ENCODE assay signal across 8 cellular contexts in genomic region chr16:67055712-67056487, GRCh38. TPM values are rescaled to one million over a fixed set of nuclear protein-coding genes. Genes with fewer than 3 reads are reported as not detected.
DNase-seq lines count a peak whose midpoint lies in the region; ATAC-seq and TF ChIP-seq lines count a peak whose summit lies in the region.

No MANE protein-coding gene starts in this region.

- no peaks in the 10 kb centered on the region for H3K27me3 ChIP-seq in uterus

- no peaks in the 10 kb centered on the region for H3K4me1 ChIP-seq in uterus

- H3K27me3 Mint-ChIP-seq in natural killer cell (ENCODE audit: low read depth in 2 of 2): no peaks in the 10 kb centered on the region

- H3K9me3 ChIP-seq in uterus: no peaks in the 10 kb centered on the region

- no peaks in the 10 kb centered on the region for H3K36me3 Mint-ChIP-seq in natural killer cell

- H3K4me3 Mint-ChIP-seq in natural killer cell: no peak overlapping the region

- TF ChIP-seq POLR2A in uterus (IDR thresholded peaks at IDR 0.05): no peak

- peak; percentile 88 for DNase-seq in GM04504 (ENCODE audit: low read depth)
- peak; percentile 99 for DNase-seq in amniotic epithelial cell (ENCODE audit: low read depth)
- DNase-seq in natural killer cell: no peak
- DNase-seq in uterus: no peak
- no peak for DNase-seq in inferior parietal cortex (ENCODE audit: extremely low spot score)
- DNase-seq in NCI-H526 treated with DMSO at 0.1 percent for 48 hours (lab: John Stamatoyannopoulos, UW): no peak

- no peaks in the 10 kb centered on the region for H3K9me3 Mint-ChIP-seq in natural killer cell

- no peak overlapping the region for H3K27ac ChIP-seq in uterus

- H3K36me3 ChIP-seq in uterus: no peaks in the 10 kb centered on the region

- H3K4me1 Mint-ChIP-seq in natural killer cell: peaks cover 45 to 48% of the 10 kb centered on the region in 2 donors

- no peak overlapping the region for H3K4me3 ChIP-seq in uterus

- peak overlapping the region; percentile 86 to 87 for H3K27ac Mint-ChIP-seq in natural killer cell

- no peak for TF ChIP-seq CTCF in natural killer cell (IDR thresholded peaks at IDR 0.05)
- no peak for TF ChIP-seq CTCF in uterus (IDR thresholded peaks at IDR 0.05)

- ATAC-seq in HG03469 (IDR thresholded peaks at IDR 0.05; ENCODE audit: unreplicated experiment) (peak; percentile 41), natural killer cell (peak in 1 of 3 donors; percentile 25), GM21737 (IDR thresholded peaks at IDR 0.05; ENCODE audit: unreplicated experiment) (no peak)

- intact Hi-C loops in natural killer cell (cut with micrococcal nuclease): no loop called here
- intact Hi-C loops in uterus (cut with DNase I; ENCODE audit: low total_unique reads): no loop called here

RNA-seq across cellular contexts. Expression of gene CBFB, which starts 27.0 kb away (rescaled TPM):
- total RNA-seq in natural killer cell (100 to 1,000 TPM in 1 of 3 donors, 10 to 100 TPM in 2; 96.1 to 102 (median 97.2) TPM), uterus (100 to 1,000 TPM in 1 of 4 donors, 10 to 100 TPM in 3; 42.1 to 108 (median 75.9) TPM)

RNA-seq across cellular contexts. Expression of gene PHAF1, which starts 53.8 kb away (rescaled TPM):
- total RNA-seq in natural killer cell (10 to 100 TPM; 17.0 to 22.4 (median 22.0) TPM), uterus (10 to 100 TPM; 12.3 to 27.1 (median 21.1) TPM)

Comparison
In these comparisons a context has a peak if more than half of its experiments do, and no peak if none do; other contexts are left out.
1. DNase-seq: peak in GM04504 (single experiment) and amniotic epithelial cell (single experiment); none in natural killer cell (single experiment), uterus (0 of 2), inferior parietal cortex (single experiment) and NCI-H526 treated with DMSO at 0.1 percent for 48 hours (single experiment).